In genomic region chr20:44089987-44090674, GRCh38 we compare ENCODE assay signal across 8 cellular contexts.
A peak's percentile ranks its signal among the peaks of the same experiment; 100 is the strongest.
DNase-seq lines count a peak whose midpoint lies in the region; ATAC-seq, FAIRE-seq and TF ChIP-seq lines count a peak whose summit lies in the region.

No MANE protein-coding gene starts in this region.

- H3K4me3 ChIP-seq in HepG2 (replicated peaks in 1 of 3; ENCODE audit: insufficient read depth in 1 of 3, low read depth in 2 of 3, low read length in 3 of 3) (no peak overlapping the region), tibial nerve (no peak overlapping the region)

- peak; percentile 60 for FAIRE-seq in HepG2 (lab: Jason Lieb, UNC)

- POLR2A ChIA-PET in HepG2 (lab: Yijun Ruan, JAX): no interaction called here

- TF ChIP-seq CTCF in Calu3 (IDR thresholded peaks at IDR 0.05; ENCODE audit: unreplicated experiment) (no peak), HepG2 (CRISPR knock-in tag; IDR thresholded peaks at IDR 0.05) (no peak), tibial nerve (IDR thresholded peaks at IDR 0.05) (no peak)

- H2AFZ ChIP-seq in HepG2 (ENCODE audit: low read length): no peak overlapping the region

- no peak overlapping the region for H3K9ac ChIP-seq in HepG2 (ENCODE audit: insufficient read depth, low read depth, low read length)

- BruUV-seq in Calu3 (replicated peaks; lab: Mats Ljungman, UMichigan) (no TSS peak), HepG2 (replicated peaks; lab: Mats Ljungman, UMichigan) (no TSS peak)

- H3K27me3 Mint-ChIP-seq in Calu3 (ENCODE audit: unreplicated experiment): peaks cover 43% of the 10 kb centered on the region

- no peak overlapping the region for H3K4me2 ChIP-seq in HepG2 (ENCODE audit: low read depth, low read length)

- H3K9me3 ChIP-seq in HepG2 (ENCODE audit: low read length): no peaks in the 10 kb centered on the region
- no peaks in the 10 kb centered on the region for H3K9me3 ChIP-seq in tibial nerve

- no peaks in the 10 kb centered on the region for H3K9me3 Mint-ChIP-seq in Calu3 (ENCODE audit: low read depth, unreplicated experiment)

- peaks cover 0 to 31% of the 10 kb centered on the region in 2 experiments; a peak in 3 of 5 replicates for H3K27me3 ChIP-seq in HepG2 (ENCODE audit: control insufficient read depth in 1 of 2, insufficient read depth in 2 of 2, low read length in 2 of 2)
- H3K27me3 ChIP-seq in tibial nerve: no peaks in the 10 kb centered on the region

- H3K27ac Mint-ChIP-seq in Calu3 (ENCODE audit: unreplicated experiment): no peak overlapping the region

- ATAC-seq in HG02798 (IDR thresholded peaks at IDR 0.05; ENCODE audit: poor library complexity, unreplicated experiment) (peak; percentile 81), HepG2 (no peak)

- no peaks in the 10 kb centered on the region for H4K20me1 ChIP-seq in HepG2 (ENCODE audit: insufficient read depth, low read length)

- in situ Hi-C loops in SK-MEL-5 (cut with HindIII; ENCODE audit: low pct_unique_long_range_greater_than_20kb, low sequenced_read_pairs): no loop called here
- in situ Hi-C loops in HepG2 (cut with HindIII; ENCODE audit: extremely low pct_ligation_motif_present, low pct_unique_long_range_greater_than_20kb): no loop called here

- TF ChIP-seq EP300 in HepG2 (IDR thresholded peaks at IDR 0.05; ENCODE audit: low read depth in 2 of 2, low read length in 2 of 2): no peak
- TF ChIP-seq EP300 in HepG2 (CRISPR knock-in tag; IDR thresholded peaks at IDR 0.05; ENCODE audit: borderline replicate concordance): no peak
- TF ChIP-seq EP300 in tibial nerve (IDR thresholded peaks at IDR 0.05): no peak

- CTCF ChIA-PET in Calu3 (lab: Charles Lee) (interaction anchor here (0.6 to 0.9 kb wide), 2 partner anchors 97 to 421 kb away, joined by 3 read pairs; partner anchors contain the start of gene JPH2), HepG2 (lab: Yijun Ruan, JAX; ENCODE audit: low intra/inter-chr PET ratio, low total read pairs) (no interaction called here)

- no peaks in the 10 kb centered on the region for H3K79me2 ChIP-seq in HepG2 (ENCODE audit: insufficient read depth, low read length)

- H3K27ac ChIP-seq in HepG2 (ENCODE audit: extremely low read length, insufficient read depth, low read length) (no peak overlapping the region), tibial nerve (no peak overlapping the region)

- TF ChIP-seq POLR2A in HepG2 (IDR thresholded peaks at IDR 0.05; ENCODE audit: insufficient read depth in 1 of 2, low read depth in 2 of 2, low read length in 2 of 2) (no peak), tibial nerve (IDR thresholded peaks at IDR 0.05) (no peak)

- H3K36me3 ChIP-seq in HepG2 (replicated peaks in 1 of 2; ENCODE audit: control insufficient read depth in 1 of 2, insufficient read depth in 2 of 2, low read length in 2 of 2): no peaks in the 10 kb centered on the region
- no peaks in the 10 kb centered on the region for H3K36me3 ChIP-seq in tibial nerve

- intact Hi-C loops in Calu3 (cut with micrococcal nuclease; ENCODE audit: unreplicated experiment) (loop anchor here (10.0 kb wide), 1 partner anchor 245 kb away; no protein-coding TSS in a partner anchor), HepG2 (cut with micrococcal nuclease; ENCODE audit: unreplicated experiment) (no loop called here)

- H3K4me3 Mint-ChIP-seq in Calu3 (ENCODE audit: low read depth, unreplicated experiment): no peak overlapping the region

- H3K4me1 Mint-ChIP-seq in Calu3 (ENCODE audit: low read depth, unreplicated experiment): peaks cover 7% of the 10 kb centered on the region

- peak; percentile 28 for DNase-seq in Calu3
- peak; percentile 88 for DNase-seq in SK-MEL-5 (ENCODE audit: low read depth, low spot score)
- peak; percentile 25 for DNase-seq in HepG2 (ENCODE audit: low spot score)
- no peak for DNase-seq in activated gamma-delta T cell (lab: John Stamatoyannopoulos, UW)
- no peak for DNase-seq in KG1 (lab: John Stamatoyannopoulos, UW)
- no peak for DNase-seq in mesenteric fat pad (ENCODE audit: low spot score)
- DNase-seq in tibial nerve (ENCODE audit: low spot score in 2 of 2): no peak

- H3K4me1 ChIP-seq in HepG2 (ENCODE audit: insufficient read depth, low read length) (no peaks in the 10 kb centered on the region), tibial nerve (no peaks in the 10 kb centered on the region)

- TF ChIP-seq RAD21 in HepG2 (CRISPR knock-in tag; IDR thresholded peaks at IDR 0.05): no peak

- no peaks in the 10 kb centered on the region for H3K36me3 Mint-ChIP-seq in Calu3 (ENCODE audit: insufficient read depth, unreplicated experiment)

- 28% methylated on average over 7 of the region's 7 CpGs for WGBS in HepG2 (ENCODE audit: low lambda C conversion rate)
- WGBS in tibial nerve, 2 donors: 51 to 59% methylated on average over 7 of the region's 7 CpGs

TF ChIP-seq in HepG2, 621 proteins besides CTCF, POLR2A, EP300 and RAD21 (continues in another document):
- TF ChIP-seq FUBP1 (CRISPR knock-in tag; IDR thresholded peaks at IDR 0.05; ENCODE audit: borderline replicate concordance): no peak
- no peak for TF ChIP-seq NR3C1 (CRISPR knock-in tag; IDR thresholded peaks at IDR 0.05)
- no peak for TF ChIP-seq DPF2 (CRISPR knock-in tag; IDR thresholded peaks at IDR 0.05; ENCODE audit: borderline replicate concordance, low read depth)
- no peak for TF ChIP-seq SMAD9 (CRISPR knock-in tag; IDR thresholded peaks at IDR 0.05)
- no peak for TF ChIP-seq ZNF260 (CRISPR knock-in tag; IDR thresholded peaks at IDR 0.05; ENCODE audit: borderline replicate concordance, low read depth)
- 0 out of 2 replicates have a peak, but pooled peaks have one; percentile 9 for TF ChIP-seq CEBPB (IDR thresholded peaks at IDR 0.05; ENCODE audit: borderline replicate concordance, low read depth, low read length)
- no peak for TF ChIP-seq KDM4B (CRISPR knock-in tag; IDR thresholded peaks at IDR 0.05)
- TF ChIP-seq AKAP8 (CRISPR knock-in tag; IDR thresholded peaks at IDR 0.05): no peak
- TF ChIP-seq, protein P1, sequence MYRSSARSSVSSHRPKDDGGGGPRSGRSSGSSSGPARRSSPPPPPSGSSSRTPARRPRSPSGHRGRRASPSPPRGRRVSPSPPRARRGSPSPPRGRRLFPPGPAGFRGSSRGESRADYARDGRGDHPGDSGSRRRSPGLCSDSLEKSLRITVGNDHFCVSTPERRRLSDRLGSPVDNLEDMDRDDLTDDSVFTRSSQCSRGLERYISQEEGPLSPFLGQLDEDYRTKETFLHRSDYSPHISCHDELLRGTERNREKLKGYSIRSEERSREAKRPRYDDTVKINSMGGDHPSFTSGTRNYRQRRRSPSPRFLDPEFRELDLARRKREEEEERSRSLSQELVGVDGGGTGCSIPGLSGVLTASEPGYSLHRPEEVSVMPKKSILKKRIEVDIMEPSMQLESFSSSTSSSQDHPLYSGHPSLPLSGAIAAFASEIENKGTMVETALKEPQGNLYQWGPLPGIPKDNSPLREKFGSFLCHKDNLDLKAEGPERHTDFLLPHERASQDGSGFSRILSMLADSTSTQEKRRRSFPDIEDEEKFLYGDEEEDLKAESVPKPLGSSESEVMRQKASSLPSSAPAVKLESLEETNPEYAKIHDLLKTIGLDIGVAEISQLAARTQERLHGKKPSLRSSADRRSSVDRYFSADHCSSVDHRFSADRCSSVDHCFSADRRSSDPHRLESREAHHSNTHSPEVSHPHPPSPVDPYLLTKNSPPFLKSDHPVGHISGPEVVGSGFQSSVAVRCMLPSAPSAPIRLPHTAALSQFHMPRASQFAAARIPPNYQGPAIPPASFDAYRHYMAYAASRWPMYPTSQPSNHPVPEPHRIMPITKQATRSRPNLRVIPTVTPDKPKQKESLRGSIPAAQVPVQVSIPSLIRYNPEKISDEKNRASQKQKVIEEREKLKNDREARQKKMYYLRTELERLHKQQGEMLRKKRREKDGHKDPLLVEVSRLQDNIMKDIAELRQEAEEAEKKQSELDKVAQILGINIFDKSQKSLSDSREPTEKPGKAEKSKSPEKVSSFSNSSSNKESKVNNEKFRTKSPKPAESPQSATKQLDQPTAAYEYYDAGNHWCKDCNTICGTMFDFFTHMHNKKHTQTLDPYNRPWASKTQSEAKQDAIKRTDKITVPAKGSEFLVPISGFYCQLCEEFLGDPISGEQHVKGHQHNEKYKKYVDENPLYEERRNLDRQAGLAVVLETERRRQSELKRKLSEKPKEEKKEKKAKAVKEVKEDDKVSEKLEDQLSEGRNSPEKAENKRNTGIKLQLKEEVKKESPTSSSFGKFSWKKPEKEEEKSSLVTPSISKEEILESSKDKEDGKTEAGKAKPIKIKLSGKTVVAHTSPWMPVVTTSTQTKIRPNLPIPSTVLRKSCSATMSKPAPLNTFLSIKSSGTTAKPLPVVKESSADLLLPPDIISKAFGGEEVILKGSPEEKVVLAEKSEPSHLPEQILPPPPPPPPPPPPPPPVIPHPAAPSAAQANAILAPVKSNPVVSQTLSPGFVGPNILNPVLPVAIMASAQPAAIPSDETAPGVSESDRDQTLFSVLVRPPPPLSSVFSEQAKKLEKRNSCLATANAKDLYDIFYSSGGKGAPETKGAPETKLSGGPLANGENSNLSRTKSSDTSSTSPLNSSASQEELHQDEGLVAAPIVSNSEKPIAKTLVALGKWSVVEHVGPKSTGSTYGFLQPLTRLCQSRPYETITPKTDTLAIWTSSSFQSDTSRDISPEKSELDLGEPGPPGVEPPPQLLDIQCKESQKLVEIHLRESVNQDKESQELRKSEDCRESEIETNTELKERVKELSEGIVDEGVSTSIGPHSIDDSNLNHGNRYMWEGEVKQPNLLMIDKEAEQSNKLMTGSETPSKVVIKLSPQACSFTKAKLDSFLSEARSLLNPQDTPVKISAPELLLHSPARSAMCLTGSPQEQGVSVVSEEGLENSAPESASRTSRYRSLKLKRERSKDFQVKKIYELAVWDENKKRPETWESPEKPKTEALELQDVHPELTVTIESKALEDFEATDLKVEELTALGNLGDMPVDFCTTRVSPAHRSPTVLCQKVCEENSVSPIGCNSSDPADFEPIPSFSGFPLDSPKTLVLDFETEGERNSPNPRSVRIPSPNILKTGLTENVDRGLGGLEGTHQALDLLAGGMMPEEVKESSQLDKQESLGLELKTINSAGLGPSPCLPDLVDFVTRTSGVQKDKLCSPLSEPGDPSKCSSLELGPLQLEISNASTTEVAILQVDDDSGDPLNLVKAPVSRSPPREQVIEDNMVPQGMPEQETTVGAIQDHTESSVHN (CRISPR knock-in tag; IDR thresholded peaks at IDR 0.05): no peak

Comparison
In these comparisons a context has a peak if more than half of its experiments do, and no peak if none do; other contexts are left out.
1. DNase-seq: peak in Calu3 (single experiment), SK-MEL-5 (single experiment) and HepG2 (single experiment); none in activated gamma-delta T cell (single experiment), KG1 (single experiment), mesenteric fat pad (single experiment) and tibial nerve (0 of 2).